Comparison of ENCODE assay signal across 20 cellular contexts in the genomic region with DNA sequence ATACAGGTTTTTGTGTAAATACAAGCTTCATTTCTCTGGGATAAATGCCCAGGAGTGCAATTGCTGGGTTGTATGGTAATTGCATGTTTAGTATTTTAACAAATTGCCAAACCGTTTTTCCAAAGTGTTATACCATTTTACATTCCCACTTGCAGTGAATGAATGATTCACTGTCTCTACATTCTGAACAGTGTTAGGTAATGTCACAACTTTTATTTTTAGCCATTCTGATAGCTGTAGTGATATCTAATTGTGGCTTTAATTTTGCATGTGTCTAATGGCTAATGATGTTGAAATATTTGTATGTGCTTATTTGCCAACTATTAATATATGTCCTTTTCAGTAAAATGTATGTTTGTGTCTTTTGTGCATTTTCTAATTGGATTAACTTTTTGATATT.
"Had no signal": no experiment of that assay in that cellular context is flagged by ENCODE, and none has a peak within 500 bp of the region (broad histone marks: within the 10 kb centered on the region; RNA-seq: fewer than 3 reads in every experiment).

No MANE protein-coding gene starts in this region.

- DNase-seq: IMR-90, Karpas-422, KG1, MM.1S, NCI-H1092 treated with DMSO at 0.1 percent for 48 hours, NCI-H1417 treated with DMSO at 0.1 percent for 48 hours, NCI-H146, NCI-H1694 treated with DMSO at 0.1 percent for 48 hours, NCI-H1930, NCI-H2171 treated with DMSO at 0.1 percent for 48 hours, NCI-H345, NCI-H446 treated with DMSO at 0.1 percent for 48 hours, NCI-H510A treated with DMSO at 0.1 percent for 48 hours, NCI-H526, NCI-H82, RPMI8226, SHP77 treated with DMSO at 0.1 percent for 48 hours, SJCRH30 had no signal

- H3K27ac ChIP-seq: SJCRH30 had no signal

- H3K36me3 ChIP-seq: SJCRH30 had no signal

- H3K9me3 ChIP-seq: SJCRH30 had no signal

- H3K4me3 ChIP-seq: SJCRH30 had no signal

- ATAC-seq: HepG2, SK-N-SH treated with all-trans-retinoic acid at 6 μM for 48 hours had no signal

- H3K4me1 ChIP-seq: SJCRH30 had no signal
